In genomic region chr10:92590623-92591549, GRCh38 we compare ENCODE assay signal across 9 cellular contexts. TPM values are rescaled to one million over a fixed set of nuclear protein-coding genes. Genes with fewer than 3 reads are reported as not detected.
A peak's percentile ranks its signal among the peaks of the same experiment; 100 is the strongest.
DNase-seq lines count a peak whose midpoint lies in the region; ATAC-seq, FAIRE-seq and TF ChIP-seq lines count a peak whose summit lies in the region.
"Had no signal": no experiment of that assay in that cellular context is flagged by ENCODE, and none has a peak within 500 bp of the region (broad histone marks: within the 10 kb centered on the region; RNA-seq: fewer than 3 reads in every experiment).

No MANE protein-coding gene starts in this region.

- H3K9me3 ChIP-seq in DOHH2 (ENCODE audit: control insufficient read depth, insufficient read depth, low read length) = no peaks in the 10 kb centered on the region
- H3K9me3 ChIP-seq in SK-N-MC (ENCODE audit: low read depth, low read length) = no peaks in the 10 kb centered on the region

- no peaks in the 10 kb centered on the region for H3K9me2 ChIP-seq in DOHH2 (replicated peaks; ENCODE audit: control insufficient read depth, low read length)

- DNase-seq in HTR-8/SVneo (ENCODE audit: insufficient read length, low spot score) = peak; percentile 53
- no peak for DNase-seq in SK-N-MC (ENCODE audit: low read depth, low spot score)
- DNase-seq in ecto neural progenitor cell (ENCODE audit: low spot score) = peak; percentile 71
- peak; percentile 37 to 53 for DNase-seq in memory B cell (ENCODE audit: low spot score in 2 of 2)
- DNase-seq in type B pancreatic cell (ENCODE audit: extremely low spot score, unreplicated experiment) = no peak
- DNase-seq in effector CD4-positive, alpha-beta T cell = no peak

- peak overlapping the region; percentile 97 for H3K27ac Mint-ChIP-seq in memory B cell
- peak overlapping the region; percentile 99 for H3K27ac Mint-ChIP-seq in type B pancreatic cell

- TF ChIP-seq CTCF in DOHH2 (IDR thresholded peaks at IDR 0.05; ENCODE audit: low read depth, low read length, poor library complexity, severe bottlenecking) (peak; percentile 47), type B pancreatic cell (conservative IDR thresholded peaks at IDR 0.05) (no peak)

- H3K4me1 Mint-ChIP-seq in memory B cell = peaks cover 24% of the 10 kb centered on the region
- peaks cover 22% of the 10 kb centered on the region for H3K4me1 Mint-ChIP-seq in type B pancreatic cell (ENCODE audit: unreplicated experiment)

- ATAC-seq in GM19397 (IDR thresholded peaks at IDR 0.05; ENCODE audit: unreplicated experiment) (peak; percentile 6), memory B cell (ENCODE audit: low read depth) (peak; percentile 12)

- peaks cover 27% of the 10 kb centered on the region for H3K36me3 ChIP-seq in DOHH2 (ENCODE audit: control insufficient read depth, low read length)
- H3K36me3 ChIP-seq in SK-N-MC (ENCODE audit: insufficient read depth, low read length) = no peaks in the 10 kb centered on the region

- H3K27ac ChIP-seq in DOHH2 (ENCODE audit: low read depth, low read length) = peak overlapping the region; percentile 92
- no peak overlapping the region for H3K27ac ChIP-seq in SK-N-MC

- no peak for FAIRE-seq in HTR-8/SVneo (lab: Jason Lieb, UNC)
- FAIRE-seq: frontal cortex had no signal

- H3K4me3 ChIP-seq in DOHH2 (ENCODE audit: low read length) (peak overlapping the region; percentile 87), SK-N-MC (0 out of 2 replicates have a peak overlapping the region, but pooled peaks have one; percentile 12)

- H3K4me2 ChIP-seq in DOHH2 (ENCODE audit: low read length) = peak overlapping the region; percentile 86

- no peaks in the 10 kb centered on the region for H3K27me3 ChIP-seq in DOHH2 (ENCODE audit: control insufficient read depth, low read length)

- peaks cover 31% of the 10 kb centered on the region for H3K4me1 ChIP-seq in DOHH2 (ENCODE audit: control insufficient read depth, low read length)

- H3K27me3 Mint-ChIP-seq in memory B cell (no peaks in the 10 kb centered on the region), type B pancreatic cell (no peaks in the 10 kb centered on the region)

- H3K9ac ChIP-seq in SK-N-MC (ENCODE audit: insufficient read length) = peak overlapping the region; percentile 49

- peaks cover 10% of the 10 kb centered on the region; the same call in 1 of the 2 replicates for H4K20me1 ChIP-seq in DOHH2 (ENCODE audit: control insufficient read depth, insufficient read depth, low read depth, low read length)

- peak overlapping the region; percentile 98 for H3K4me3 Mint-ChIP-seq in memory B cell
- H3K4me3 Mint-ChIP-seq in type B pancreatic cell = peak overlapping the region; percentile 96

- H3K36me3 Mint-ChIP-seq in memory B cell (no peaks in the 10 kb centered on the region), type B pancreatic cell (no peaks in the 10 kb centered on the region)

- H3F3A ChIP-seq in DOHH2 (ENCODE audit: control insufficient read depth, insufficient read depth) = peaks cover 24% of the 10 kb centered on the region

- peaks cover 30% of the 10 kb centered on the region for H3K79me2 ChIP-seq in DOHH2 (ENCODE audit: control insufficient read depth, low read length)

- H3K9me3 Mint-ChIP-seq in memory B cell (no peaks in the 10 kb centered on the region), type B pancreatic cell (no peaks in the 10 kb centered on the region)

RNA-seq across cellular contexts. Expression of gene KIF11, which starts 2.0 kb away (rescaled TPM):
- total RNA-seq in type B pancreatic cell (ENCODE audit: low replicate concordance) = 14.6 and 40.6 TPM in 2 replicates

RNA-seq across cellular contexts. Expression of gene IDE, which starts 17.0 kb away (rescaled TPM):
- 35.4 and 35.9 TPM in 2 replicates for total RNA-seq in type B pancreatic cell (ENCODE audit: low replicate concordance)

Comparison
In these comparisons a context has a peak if more than half of its experiments do, and no peak if none do; other contexts are left out.
1. DNase-seq: peak in HTR-8/SVneo (single experiment), ecto neural progenitor cell (single experiment) and memory B cell (2 of 2); none in SK-N-MC (single experiment), type B pancreatic cell (single experiment) and effector CD4-positive, alpha-beta T cell (single experiment).